ENCODE assay signal across 2 cellular contexts in the genomic region with DNA sequence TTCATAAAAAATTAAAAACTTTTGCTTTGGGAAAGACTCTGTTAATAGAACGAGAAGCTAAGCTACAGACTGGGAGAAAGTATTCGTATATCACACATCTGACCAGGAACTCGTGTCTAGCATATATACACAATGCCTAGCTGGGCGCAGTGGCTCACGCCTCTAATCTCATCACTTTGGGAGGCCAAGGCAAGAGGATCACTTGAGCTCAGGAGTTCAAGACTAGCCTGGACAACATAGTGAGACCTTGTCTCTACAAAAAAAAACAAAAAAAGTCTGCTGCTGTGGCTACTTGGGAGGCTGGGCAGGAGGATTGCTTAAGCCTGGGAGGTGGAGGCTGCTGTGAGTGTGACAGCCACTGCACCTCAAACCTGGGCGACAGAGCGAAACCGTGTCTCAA.
TF ChIP-seq lines count a peak whose summit lies in the region.

No MANE protein-coding gene starts in this region.

TF ChIP-seq in IMR-90, 13 proteins besides CTCF, POLR2A, EP300 and RAD21:
- TF ChIP-seq, protein P1, sequence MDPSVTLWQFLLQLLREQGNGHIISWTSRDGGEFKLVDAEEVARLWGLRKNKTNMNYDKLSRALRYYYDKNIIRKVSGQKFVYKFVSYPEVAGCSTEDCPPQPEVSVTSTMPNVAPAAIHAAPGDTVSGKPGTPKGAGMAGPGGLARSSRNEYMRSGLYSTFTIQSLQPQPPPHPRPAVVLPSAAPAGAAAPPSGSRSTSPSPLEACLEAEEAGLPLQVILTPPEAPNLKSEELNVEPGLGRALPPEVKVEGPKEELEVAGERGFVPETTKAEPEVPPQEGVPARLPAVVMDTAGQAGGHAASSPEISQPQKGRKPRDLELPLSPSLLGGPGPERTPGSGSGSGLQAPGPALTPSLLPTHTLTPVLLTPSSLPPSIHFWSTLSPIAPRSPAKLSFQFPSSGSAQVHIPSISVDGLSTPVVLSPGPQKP (IDR thresholded peaks at IDR 0.05; ENCODE audit: borderline replicate concordance, low read depth, low read length): no peak
- TF ChIP-seq MXI1 (IDR thresholded peaks at IDR 0.05; ENCODE audit: borderline replicate concordance, low read depth, low read length) (no peak), FOS (IDR thresholded peaks at IDR 0.05; ENCODE audit: low read depth, low read length) (no peak), MAZ (IDR thresholded peaks at IDR 0.05; ENCODE audit: borderline replicate concordance, low read depth, low read length) (no peak), NFE2L2 (IDR thresholded peaks at IDR 0.05; ENCODE audit: low read depth, low read length) (no peak), RFX5 (IDR thresholded peaks at IDR 0.05; ENCODE audit: low read depth, low read length) (no peak), RCOR1 (IDR thresholded peaks at IDR 0.05; ENCODE audit: insufficient replicate concordance, low read length) (no peak), CHD1 (IDR thresholded peaks at IDR 0.05; ENCODE audit: low read depth, low read length) (no peak), CEBPB (IDR thresholded peaks at IDR 0.05; ENCODE audit: low read depth, low read length) (no peak), MAFK (IDR thresholded peaks at IDR 0.05; ENCODE audit: low read depth, low read length) (no peak), BHLHE40 (IDR thresholded peaks at IDR 0.05; ENCODE audit: low read depth, low read length) (no peak), SMC3 (IDR thresholded peaks at IDR 0.05; ENCODE audit: low read depth, low read length) (no peak)
- TF ChIP-seq, protein P2, sequence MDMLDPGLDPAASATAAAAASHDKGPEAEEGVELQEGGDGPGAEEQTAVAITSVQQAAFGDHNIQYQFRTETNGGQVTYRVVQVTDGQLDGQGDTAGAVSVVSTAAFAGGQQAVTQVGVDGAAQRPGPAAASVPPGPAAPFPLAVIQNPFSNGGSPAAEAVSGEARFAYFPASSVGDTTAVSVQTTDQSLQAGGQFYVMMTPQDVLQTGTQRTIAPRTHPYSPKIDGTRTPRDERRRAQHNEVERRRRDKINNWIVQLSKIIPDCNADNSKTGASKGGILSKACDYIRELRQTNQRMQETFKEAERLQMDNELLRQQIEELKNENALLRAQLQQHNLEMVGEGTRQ (IDR thresholded peaks at IDR 0.05; ENCODE audit: low read depth, low read length): no peak

TF ChIP-seq in GM12878, 131 proteins besides CTCF, POLR2A, EP300 and RAD21:
- TF ChIP-seq, protein P1 (IDR thresholded peaks at IDR 0.05; ENCODE audit: low read depth, low read length): no peak
- TF ChIP-seq DPF2 (IDR thresholded peaks at IDR 0.05) (no peak), ZNF217 (IDR thresholded peaks at IDR 0.05) (no peak), RELA (IDR thresholded peaks at IDR 0.05; ENCODE audit: borderline replicate concordance, partially characterized antibody) (no peak), SIN3A (IDR thresholded peaks at IDR 0.05; ENCODE audit: low read depth, low read length) (no peak)
- TF ChIP-seq, protein P3, sequence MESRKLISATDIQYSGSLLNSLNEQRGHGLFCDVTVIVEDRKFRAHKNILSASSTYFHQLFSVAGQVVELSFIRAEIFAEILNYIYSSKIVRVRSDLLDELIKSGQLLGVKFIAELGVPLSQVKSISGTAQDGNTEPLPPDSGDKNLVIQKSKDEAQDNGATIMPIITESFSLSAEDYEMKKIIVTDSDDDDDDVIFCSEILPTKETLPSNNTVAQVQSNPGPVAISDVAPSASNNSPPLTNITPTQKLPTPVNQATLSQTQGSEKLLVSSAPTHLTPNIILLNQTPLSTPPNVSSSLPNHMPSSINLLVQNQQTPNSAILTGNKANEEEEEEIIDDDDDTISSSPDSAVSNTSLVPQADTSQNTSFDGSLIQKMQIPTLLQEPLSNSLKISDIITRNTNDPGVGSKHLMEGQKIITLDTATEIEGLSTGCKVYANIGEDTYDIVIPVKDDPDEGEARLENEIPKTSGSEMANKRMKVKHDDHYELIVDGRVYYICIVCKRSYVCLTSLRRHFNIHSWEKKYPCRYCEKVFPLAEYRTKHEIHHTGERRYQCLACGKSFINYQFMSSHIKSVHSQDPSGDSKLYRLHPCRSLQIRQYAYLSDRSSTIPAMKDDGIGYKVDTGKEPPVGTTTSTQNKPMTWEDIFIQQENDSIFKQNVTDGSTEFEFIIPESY (IDR thresholded peaks at IDR 0.05): no peak
